Comparison of ENCODE assay signal across 19 cellular contexts in genomic region chr12:32612658-32613614, GRCh38.
DNase-seq lines count a peak whose midpoint lies in the region; ATAC-seq, FAIRE-seq and TF ChIP-seq lines count a peak whose summit lies in the region.
"Had no signal": no experiment of that assay in that cellular context is flagged by ENCODE, and none has a peak within 500 bp of the region (broad histone marks: within the 10 kb centered on the region; RNA-seq: fewer than 3 reads in every experiment).

No MANE protein-coding gene starts in this region.

- H3K9me3 ChIP-seq in heart left ventricle = no peaks in the 10 kb centered on the region
- no peaks in the 10 kb centered on the region for H3K9me3 ChIP-seq in small intestine (ENCODE audit: control insufficient read depth, low read depth)
- H3K9me3 ChIP-seq: BLaER1 had no signal

- no peak for DNase-seq in heart left ventricle
- DNase-seq in left ventricle myocardium superior = no peak
- no peak for DNase-seq in caudate nucleus (lab: John Stamatoyannopoulos, UW)
- no peak for DNase-seq in glutamatergic neuron
- DNase-seq in small intestine = peak; percentile 79
- no peak for DNase-seq in DMS153 treated with DMSO at 0.1 percent for 48 hours (lab: John Stamatoyannopoulos, UW; ENCODE audit: unreplicated experiment)
- DNase-seq in NCI-H2081 (lab: John Stamatoyannopoulos, UW) = no peak
- DNase-seq: CD8-positive, alpha-beta T cell; GDM1; GOT3; KG1; NCI-H1436; NCI-H2029; NCI-H510A treated with DMSO at 0.1 percent for 48 hours; PC-9 had no signal

- peaks cover 6% of the 10 kb centered on the region for H3K27me3 Mint-ChIP-seq in glutamatergic neuron (ENCODE audit: unreplicated experiment)

- H3K4me1 ChIP-seq in heart left ventricle (peaks cover 0 to 26% (median 7%) of the 10 kb centered on the region in 12 donors), small intestine (ENCODE audit: control insufficient read depth in 2 of 2, insufficient read depth in 1 of 2, low read depth in 1 of 2, low read length in 1 of 2) (peaks cover 0 to 3% of the 10 kb centered on the region in 2 donors)
- H3K4me1 ChIP-seq: BLaER1 had no signal

- H3K4me1 Mint-ChIP-seq in glutamatergic neuron (ENCODE audit: low read depth, unreplicated experiment) = peaks cover 24% of the 10 kb centered on the region

- 47 to 80% (median 68%) methylated on average over 3 of the region's 3 CpGs for WGBS in heart left ventricle, 4 donors
- 63 to 71% (median 67%) methylated on average over 3 of the region's 3 CpGs for WGBS in small intestine, 3 donors

- peak overlapping the region in 8 of 12 donors; percentile 7 to 70 (median 25) for H3K27ac ChIP-seq in heart left ventricle
- H3K27ac ChIP-seq in caudate nucleus (ENCODE audit: low read depth, low read length) = peak overlapping the region; percentile 37
- H3K27ac ChIP-seq in small intestine (ENCODE audit: low read depth in 1 of 2, low read length in 1 of 2) = no peak overlapping the region
- H3K27ac ChIP-seq: BLaER1, PC-9 had no signal

- H3K27me3 ChIP-seq in heart left ventricle = no peaks in the 10 kb centered on the region
- no peaks in the 10 kb centered on the region for H3K27me3 ChIP-seq in small intestine (ENCODE audit: control insufficient read depth in 2 of 2, insufficient read depth in 2 of 2, low read length in 2 of 2)
- H3K27me3 ChIP-seq: BLaER1 had no signal

- peaks cover 0 to 96% (median 90%) of the 10 kb centered on the region in 9 donors for H3K36me3 ChIP-seq in heart left ventricle
- peaks cover 0 to 18% of the 10 kb centered on the region in 2 donors for H3K36me3 ChIP-seq in small intestine (ENCODE audit: control insufficient read depth in 2 of 2, insufficient read depth in 2 of 2, low read length in 2 of 2)
- H3K36me3 ChIP-seq: BLaER1 had no signal

- no peak overlapping the region for H3K4me3 ChIP-seq in heart left ventricle
- no peak overlapping the region for H3K4me3 ChIP-seq in small intestine (ENCODE audit: low read depth in 1 of 2, low read length in 2 of 2)
- H3K4me3 ChIP-seq: BLaER1, GM12878, PC-9 had no signal

- H3K27ac Mint-ChIP-seq in glutamatergic neuron (ENCODE audit: unreplicated experiment) = peak overlapping the region; percentile 24
- H3K27ac Mint-ChIP-seq: CD8-positive, alpha-beta T cell had no signal

- TF ChIP-seq CTCF in heart left ventricle (IDR thresholded peaks at IDR 0.05) (no peak), glutamatergic neuron (IDR thresholded peaks at IDR 0.05; ENCODE audit: partially characterized antibody, unreplicated experiment) (no peak)

- H3K4me3 Mint-ChIP-seq in glutamatergic neuron (ENCODE audit: unreplicated experiment) = no peak overlapping the region
- H3K4me3 Mint-ChIP-seq: CD8-positive, alpha-beta T cell had no signal

- TF ChIP-seq POLR2A in heart left ventricle (IDR thresholded peaks at IDR 0.05) = no peak

- peaks cover 7% of the 10 kb centered on the region for H3K36me3 Mint-ChIP-seq in glutamatergic neuron (ENCODE audit: unreplicated experiment)
- H3K36me3 Mint-ChIP-seq: CD8-positive, alpha-beta T cell had no signal

- FAIRE-seq in small intestine (lab: Jason Lieb, UNC) = no peak
- FAIRE-seq: A204.1, GM12878 had no signal

- intact Hi-C loops in heart left ventricle (cut with DNase I) (loop anchor here in 1 of 10 donors (5.0 kb wide), 1 partner anchor 156 kb away; no protein-coding TSS in a partner anchor), left ventricle myocardium superior (cut with micrococcal nuclease) (no loop called here)

- H3K9me3 Mint-ChIP-seq in glutamatergic neuron (ENCODE audit: unreplicated experiment) = peaks cover 4% of the 10 kb centered on the region
- H3K9me3 Mint-ChIP-seq: CD8-positive, alpha-beta T cell had no signal

- ATAC-seq in heart left ventricle (peak in 1 of 4 donors; percentile 31), left ventricle myocardium superior (no peak), GM21529 (IDR thresholded peaks at IDR 0.05; ENCODE audit: unreplicated experiment) (no peak)
- ATAC-seq: CD8-positive, alpha-beta T cell; GM12878 had no signal

Comparison
In these comparisons a context has a peak if more than half of its experiments do, and no peak if none do; other contexts are left out.
1. H3K27ac ChIP-seq: peak in heart left ventricle (8 of 12) and caudate nucleus (single experiment); none in small intestine (0 of 2).